29 cellular contexts compared by ENCODE assay signal in genomic region chr1:162192323-162192678, GRCh38.
DNase-seq lines count a peak whose midpoint lies in the region; ATAC-seq and TF ChIP-seq lines count a peak whose summit lies in the region.
"Had no signal": no experiment of that assay in that cellular context is flagged by ENCODE, and none has a peak within 500 bp of the region (broad histone marks: within the 10 kb centered on the region; RNA-seq: fewer than 3 reads in every experiment).

No MANE protein-coding gene starts in this region.

- intact Hi-C loops in Panc1 (cut with micrococcal nuclease; ENCODE audit: unreplicated experiment) = loop anchor here (10.0 kb wide), 1 partner anchor 1968 kb away; no protein-coding TSS in a partner anchor
- intact Hi-C loops in lower lobe of right lung (cut with DNase I) = no loop called here

- H3K4me1 ChIP-seq in Panc1 (ENCODE audit: control insufficient read depth, insufficient read depth, low read length) (peaks cover 86% of the 10 kb centered on the region), lower lobe of right lung (peaks cover 26% of the 10 kb centered on the region)
- H3K4me1 ChIP-seq: SJSA1 had no signal

- peaks cover 9% of the 10 kb centered on the region for H3K27me3 Mint-ChIP-seq in activated CD4-positive, alpha-beta T cell treated with anti-CD3 and anti-CD28 coated beads, Interleukin-2, amount 10 ng/mL, durations not matched to agents 7 days and 5 days
- H3K27me3 Mint-ChIP-seq: brain had no signal

- peak overlapping the region; percentile 32 for H3K27ac Mint-ChIP-seq in activated CD4-positive, alpha-beta T cell treated with anti-CD3 and anti-CD28 coated beads, Interleukin-2, amount 10 ng/mL, durations not matched to agents 7 days and 5 days
- H3K27ac Mint-ChIP-seq: activated naive CD4-positive, alpha-beta T cell treated with anti-CD3 and anti-CD28 coated beads for 36 hours; activated T-cell treated with anti-CD3 and anti-CD28 coated beads, Interleukin-2, amount 50 U/mL, for 72 hours; CD4-positive, alpha-beta memory T cell; natural killer cell treated with Interleukin-12 subunit alpha and Interleukin-12 subunit beta and Interleukin-15 and Interleukin-18, amount 100 ng/mL, for 72 hours; stimulated activated effector memory CD8-positive, alpha-beta T cell treated with anti-CD3 and anti-CD28 coated beads, Interleukin-12 subunit alpha, Interleukin-12 subunit beta, amount 100 ng/mL, for 72 hours had no signal

- no TSS peak for BruUV-seq in Panc1 (replicated peaks; lab: Mats Ljungman, UMichigan)

- DNase-seq in activated CD4-positive, alpha-beta T cell treated with anti-CD3 and anti-CD28 coated beads, Interleukin-2, amount 10 ng/mL, durations not matched to agents 7 days and 5 days = no peak
- DNase-seq in activated CD4-positive, alpha-beta T cell treated with anti-CD3 and anti-CD28 coated beads for 1 hour = no peak
- DNase-seq in Panc1 (ENCODE audit: low read depth, low spot score) (no peak), lower lobe of right lung (no peak), NCI-H2196 treated with DMSO at 0.1 percent for 48 hours (lab: John Stamatoyannopoulos, UW; ENCODE audit: unreplicated experiment) (no peak)
- no peak for DNase-seq in activated naive CD4-positive, alpha-beta T cell treated with anti-CD3 and anti-CD28 coated beads, Interleukin-2, amount 50 U/mL, for 16 hours
- DNase-seq: activated CD4-positive, alpha-beta T cell treated with anti-CD3 and anti-CD28 coated beads, Interleukin-2, amount 50 U/mL, for 4 hours; activated CD4-positive, CD25-positive, alpha-beta regulatory T cell; activated naive CD4-positive, alpha-beta T cell treated with anti-CD3 and anti-CD28 coated beads for 36 hours; activated T-cell treated with anti-CD3 and anti-CD28 coated beads, Interleukin-2, amount 50 U/mL, for 72 hours; adrenal gland; CD4-positive, alpha-beta memory T cell; foreskin melanocyte; H7; heart left ventricle; MG63; NCI-H1105 treated with DMSO at 0.1 percent for 48 hours; NCI-H1930; NCI-H774; ovary; RPMI8226; substantia nigra had no signal

- H3K9me3 ChIP-seq in Panc1 (ENCODE audit: control insufficient read depth, insufficient read depth, low read depth, low read length) (no peaks in the 10 kb centered on the region), lower lobe of right lung (no peaks in the 10 kb centered on the region)
- H3K9me3 ChIP-seq: adrenal gland, heart left ventricle, MG63, mucosa of descending colon, ovary, SJSA1 had no signal

- H3K27ac ChIP-seq in Panc1 (ENCODE audit: low read length) = peak overlapping the region; percentile 84
- H3K27ac ChIP-seq in lower lobe of right lung = no peak overlapping the region
- H3K27ac ChIP-seq: adrenal gland, ovary, SJSA1 had no signal

- H3K27me3 ChIP-seq in Panc1 (ENCODE audit: control insufficient read depth, insufficient read depth, low read length) (no peaks in the 10 kb centered on the region), lower lobe of right lung (ENCODE audit: low read depth) (no peaks in the 10 kb centered on the region)
- H3K27me3 ChIP-seq: adrenal gland, heart left ventricle, MG63, ovary had no signal

- H3K4me1 Mint-ChIP-seq in activated CD4-positive, alpha-beta T cell treated with anti-CD3 and anti-CD28 coated beads, Interleukin-2, amount 10 ng/mL, durations not matched to agents 7 days and 5 days = no peaks in the 10 kb centered on the region
- H3K4me1 Mint-ChIP-seq: CD4-positive, alpha-beta memory T cell; stimulated activated effector memory CD8-positive, alpha-beta T cell treated with anti-CD3 and anti-CD28 coated beads, Interleukin-12 subunit alpha, Interleukin-12 subunit beta, amount 100 ng/mL, for 72 hours had no signal

- in situ Hi-C loops in Panc1 (cut with HindIII; ENCODE audit: low pct_unique_long_range_greater_than_20kb, low sequenced_read_pairs) = no loop called here

- CTCF ChIA-PET in activated CD4-positive, alpha-beta T cell treated with anti-CD3 and anti-CD28 coated beads, Interleukin-2, amount 10 ng/mL, durations not matched to agents 7 days and 5 days (lab: Charles Lee) = no interaction called here
- CTCF ChIA-PET in Panc1 (lab: Charles Lee) = no interaction called here

- no peaks in the 10 kb centered on the region for H3K36me3 Mint-ChIP-seq in activated CD4-positive, alpha-beta T cell treated with anti-CD3 and anti-CD28 coated beads, Interleukin-2, amount 10 ng/mL, durations not matched to agents 7 days and 5 days (ENCODE audit: low read depth)
- H3K36me3 Mint-ChIP-seq: brain; CD4-positive, alpha-beta memory T cell; natural killer cell treated with Interleukin-12 subunit alpha and Interleukin-12 subunit beta and Interleukin-15 and Interleukin-18, amount 100 ng/mL, for 72 hours; stimulated activated effector memory CD8-positive, alpha-beta T cell treated with anti-CD3 and anti-CD28 coated beads, Interleukin-12 subunit alpha, Interleukin-12 subunit beta, amount 100 ng/mL, for 72 hours had no signal

- no peak for ATAC-seq in Panc1
- ATAC-seq in lower lobe of right lung = peak; percentile 33 to 60
- ATAC-seq in HG03460 (IDR thresholded peaks at IDR 0.05; ENCODE audit: unreplicated experiment) = no peak
- ATAC-seq: activated T-cell treated with anti-CD3 and anti-CD28 coated beads, Interleukin-2, amount 50 U/mL, for 72 hours; K562; natural killer cell treated with Interleukin-12 subunit alpha and Interleukin-12 subunit beta and Interleukin-15 and Interleukin-18, amount 100 ng/mL, for 72 hours; stimulated activated effector memory CD8-positive, alpha-beta T cell treated with anti-CD3 and anti-CD28 coated beads, Interleukin-12 subunit alpha, Interleukin-12 subunit beta, amount 100 ng/mL, for 72 hours had no signal

- POLR2A ChIA-PET in activated CD4-positive, alpha-beta T cell treated with anti-CD3 and anti-CD28 coated beads, Interleukin-2, amount 10 ng/mL, durations not matched to agents 7 days and 5 days (lab: Charles Lee) = no interaction called here
- POLR2A ChIA-PET in Panc1 (lab: Charles Lee) = no interaction called here

- no peaks in the 10 kb centered on the region for H3K9me3 Mint-ChIP-seq in activated CD4-positive, alpha-beta T cell treated with anti-CD3 and anti-CD28 coated beads, Interleukin-2, amount 10 ng/mL, durations not matched to agents 7 days and 5 days
- H3K9me3 Mint-ChIP-seq: activated naive CD4-positive, alpha-beta T cell treated with anti-CD3 and anti-CD28 coated beads for 36 hours; activated T-cell treated with anti-CD3 and anti-CD28 coated beads, Interleukin-2, amount 50 U/mL, for 72 hours; natural killer cell treated with Interleukin-12 subunit alpha and Interleukin-12 subunit beta and Interleukin-15 and Interleukin-18, amount 100 ng/mL, for 72 hours; stimulated activated effector memory CD8-positive, alpha-beta T cell treated with anti-CD3 and anti-CD28 coated beads, Interleukin-12 subunit alpha, Interleukin-12 subunit beta, amount 100 ng/mL, for 72 hours had no signal

- H3K36me3 ChIP-seq in Panc1 (ENCODE audit: control insufficient read depth, insufficient read depth, low read length) = no peaks in the 10 kb centered on the region
- H3K36me3 ChIP-seq in lower lobe of right lung = no peaks in the 10 kb centered on the region
- H3K36me3 ChIP-seq: adrenal gland, heart left ventricle, MG63, ovary, SJSA1 had no signal

- TF ChIP-seq CTCF in Panc1 (IDR thresholded peaks at IDR 0.05) = no peak
- TF ChIP-seq CTCF in lower lobe of right lung (IDR thresholded peaks at IDR 0.05) = no peak

- no peak overlapping the region for H3K4me3 Mint-ChIP-seq in activated CD4-positive, alpha-beta T cell treated with anti-CD3 and anti-CD28 coated beads, Interleukin-2, amount 10 ng/mL, durations not matched to agents 7 days and 5 days
- H3K4me3 Mint-ChIP-seq: activated naive CD4-positive, alpha-beta T cell treated with anti-CD3 and anti-CD28 coated beads for 36 hours; activated T-cell treated with anti-CD3 and anti-CD28 coated beads, Interleukin-2, amount 50 U/mL, for 72 hours; brain; CD4-positive, alpha-beta memory T cell; natural killer cell treated with Interleukin-12 subunit alpha and Interleukin-12 subunit beta and Interleukin-15 and Interleukin-18, amount 100 ng/mL, for 72 hours; stimulated activated effector memory CD8-positive, alpha-beta T cell treated with anti-CD3 and anti-CD28 coated beads, Interleukin-12 subunit alpha, Interleukin-12 subunit beta, amount 100 ng/mL, for 72 hours had no signal

- no peak overlapping the region for H3K4me3 ChIP-seq in Panc1 (ENCODE audit: low read depth in 2 of 2, low read length in 2 of 2)
- H3K4me3 ChIP-seq in lower lobe of right lung = no peak overlapping the region
- H3K4me3 ChIP-seq: adrenal gland, heart left ventricle, K562, MG63, mucosa of descending colon, ovary, SJSA1 had no signal

Comparison
In these comparisons a context has a peak if more than half of its experiments do, and no peak if none do; other contexts are left out.
1. ATAC-seq: peak in lower lobe of right lung (2 of 2); none in Panc1 (single experiment) and HG03460 (single experiment).